ENCODE assay signal across 9 cellular contexts in the genomic region with DNA sequence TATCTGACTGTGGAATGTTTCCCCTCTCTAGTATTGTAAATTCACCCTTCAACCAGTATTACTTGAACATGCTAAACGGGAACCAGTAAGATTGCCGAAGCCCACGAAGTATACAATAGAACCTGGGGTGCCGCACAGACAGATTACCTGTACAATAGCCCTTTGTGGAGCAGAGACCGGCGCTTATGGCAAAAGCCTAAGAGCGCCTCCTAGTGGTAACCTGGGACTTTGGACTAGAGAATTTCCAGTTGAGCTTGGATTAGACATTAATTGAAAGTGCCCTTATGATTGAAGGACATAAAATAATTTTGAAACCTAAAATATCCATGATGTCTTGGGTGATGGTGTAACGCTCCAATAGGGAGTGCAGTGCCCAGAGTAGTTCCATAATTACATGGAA. TPM values are rescaled to one million over a fixed set of nuclear protein-coding genes. Genes with fewer than 3 reads are reported as not detected.
DNase-seq lines count a peak whose midpoint lies in the region; ATAC-seq, FAIRE-seq and TF ChIP-seq lines count a peak whose summit lies in the region.
"Had no signal": no experiment of that assay in that cellular context is flagged by ENCODE, and none has a peak within 500 bp of the region (broad histone marks: within the 10 kb centered on the region; RNA-seq: fewer than 3 reads in every experiment).

No MANE protein-coding gene starts in this region.

- ATAC-seq in GM21825 (IDR thresholded peaks at IDR 0.05; ENCODE audit: unreplicated experiment) (peak; percentile 57), GM18517 (IDR thresholded peaks at IDR 0.05; ENCODE audit: unreplicated experiment) (no peak)
- peak; percentile 75 for ATAC-seq in activated CD4-positive, alpha-beta T cell treated with anti-CD3 and anti-CD28 coated beads for 36 hours

- peak; percentile 24 for FAIRE-seq in colon (lab: Jason Lieb, UNC)

- WGBS in liver = 2% methylated on average over 8 of the region's 8 CpGs

- H3K4me1 ChIP-seq in liver (ENCODE audit: control insufficient read depth in 4 of 4, insufficient read depth in 4 of 4, low read length in 3 of 4) = peaks cover 0 to 4% (median 0%) of the 10 kb centered on the region in 4 donors

- no peaks in the 10 kb centered on the region for H3K27me3 Mint-ChIP-seq in activated CD4-positive, alpha-beta T cell treated with anti-CD3 and anti-CD28 coated beads for 36 hours
- H3K27me3 Mint-ChIP-seq: stimulated activated naive CD8-positive, alpha-beta T cell treated with anti-CD3 and anti-CD28 coated beads, Interleukin-15, Interleukin-2, amounts not matched to agents 100 ng/mL and 50 ng/mL, for 24 hours had no signal

- H3K9me3 ChIP-seq in AG04450 (ENCODE audit: control insufficient read depth, insufficient read depth, low read length) (no peaks in the 10 kb centered on the region), liver (ENCODE audit: control insufficient read depth in 4 of 4, low read length in 3 of 4) (no peaks in the 10 kb centered on the region)

- peaks cover 18% of the 10 kb centered on the region for H3K4me1 Mint-ChIP-seq in activated CD4-positive, alpha-beta T cell treated with anti-CD3 and anti-CD28 coated beads for 36 hours

- no peak overlapping the region for H3K4me3 Mint-ChIP-seq in activated CD4-positive, alpha-beta T cell treated with anti-CD3 and anti-CD28 coated beads for 36 hours
- H3K4me3 Mint-ChIP-seq: stimulated activated naive CD8-positive, alpha-beta T cell treated with anti-CD3 and anti-CD28 coated beads, Interleukin-15, Interleukin-2, amounts not matched to agents 100 ng/mL and 50 ng/mL, for 24 hours had no signal

- H3K36me3 Mint-ChIP-seq in activated CD4-positive, alpha-beta T cell treated with anti-CD3 and anti-CD28 coated beads for 36 hours (ENCODE audit: low read depth) = peaks cover 4% of the 10 kb centered on the region

- no peak overlapping the region for H3K27ac Mint-ChIP-seq in activated CD4-positive, alpha-beta T cell treated with anti-CD3 and anti-CD28 coated beads for 36 hours
- H3K27ac Mint-ChIP-seq: stimulated activated naive CD8-positive, alpha-beta T cell treated with anti-CD3 and anti-CD28 coated beads, Interleukin-15, Interleukin-2, amounts not matched to agents 100 ng/mL and 50 ng/mL, for 24 hours had no signal

- H3K27me3 ChIP-seq in AG04450 (ENCODE audit: control insufficient read depth, insufficient read depth, low read length) (peaks cover 2% of the 10 kb centered on the region), liver (ENCODE audit: control insufficient read depth in 4 of 4, insufficient read depth in 4 of 4, low read length in 3 of 4) (no peaks in the 10 kb centered on the region)

- peak; percentile 3 for DNase-seq in AG04450 (ENCODE audit: low read depth, low spot score)
- peak; percentile 3 for DNase-seq in NCI-H446 treated with DMSO at 0.1 percent for 48 hours (lab: John Stamatoyannopoulos, UW)
- DNase-seq in activated CD4-positive, alpha-beta T cell treated with anti-CD3 and anti-CD28 coated beads for 36 hours = peak; percentile 77
- peak in 2 of 3 experiments; percentile 30 to 54 for DNase-seq in stimulated activated CD4-positive, alpha-beta T cell treated with anti-CD3 and anti-CD28 coated beads, TNF-alpha, amount 100 ng/mL, for 4 hours (ENCODE audit: low read depth in 3 of 3)

- H3K27ac ChIP-seq in AG04450 (ENCODE audit: low read depth, low read length) = no peak overlapping the region
- no peak overlapping the region for H3K27ac ChIP-seq in liver (ENCODE audit: low read depth in 1 of 2, low read length in 2 of 2)

- H3K36me3 ChIP-seq in liver (ENCODE audit: control insufficient read depth in 4 of 4, insufficient read depth in 3 of 4, low read depth in 1 of 4, low read length in 3 of 4) = no peaks in the 10 kb centered on the region

- peaks cover 3% of the 10 kb centered on the region for H3K9me3 Mint-ChIP-seq in activated CD4-positive, alpha-beta T cell treated with anti-CD3 and anti-CD28 coated beads for 36 hours (ENCODE audit: low read depth)
- H3K9me3 Mint-ChIP-seq: stimulated activated naive CD8-positive, alpha-beta T cell treated with anti-CD3 and anti-CD28 coated beads, Interleukin-15, Interleukin-2, amounts not matched to agents 100 ng/mL and 50 ng/mL, for 24 hours had no signal

- POLR2A ChIA-PET in AG04450 (lab: Yijun Ruan, JAX) = interaction anchor here (0.5 to 1.1 kb wide), 3 partner anchors 152 to 239 kb away, joined by 3 to 5 read pairs (median 4); partner anchors contain the start of genes CDK16, RBM10 and USP11
- POLR2A ChIA-PET in activated CD4-positive, alpha-beta T cell treated with anti-CD3 and anti-CD28 coated beads for 36 hours (lab: Charles Lee) = no interaction called here

- TF ChIP-seq RAD21 in liver (IDR thresholded peaks at IDR 0.05) = peak; percentile 80 to 85

- intact Hi-C loops in activated CD4-positive, alpha-beta T cell treated with anti-CD3 and anti-CD28 coated beads for 36 hours (cut with DNase I, micrococcal nuclease) = loop anchor here (1.0 to 10.0 kb wide), 6 partner anchors 72 to 191 kb away; partner anchors contain the start of genes CDK16 (in 2 of the 2), UBA1 (in 2 of the 2) and USP11 (in 1 of the 2)

- TF ChIP-seq CTCF in AG04450 (IDR thresholded peaks at IDR 0.05; ENCODE audit: low read depth, low read length) = peak; percentile 69
- TF ChIP-seq CTCF in liver (IDR thresholded peaks at IDR 0.05; ENCODE audit: low read depth, low read length, missing input control) = peak; percentile 73

- no peak overlapping the region for H3K9ac ChIP-seq in liver (ENCODE audit: low read depth in 1 of 2, low read length in 2 of 2)

- CTCF ChIA-PET in AG04450 (lab: Charles Lee) = interaction anchor here (0.6 to 2.3 kb wide), 26 partner anchors 9 to 239 kb away, joined by 3 to 14 read pairs (median 4); partner anchors contain the start of genes RBM10 and ZNF157
- CTCF ChIA-PET in activated CD4-positive, alpha-beta T cell treated with anti-CD3 and anti-CD28 coated beads for 36 hours (lab: Charles Lee) = interaction anchor here (0.6 to 4.3 kb wide), 12 partner anchors 9 to 196 kb away, joined by 3 to 25 read pairs (median 4); no protein-coding TSS in a partner anchor

- no peak overlapping the region for H3K4me3 ChIP-seq in AG04450 (ENCODE audit: low read depth, low read length)
- H3K4me3 ChIP-seq in liver (ENCODE audit: low read depth in 1 of 3, low read length in 3 of 3) = no peak overlapping the region

TF ChIP-seq in liver, 16 proteins besides CTCF, POLR2A, EP300 and RAD21 (continues in another document):
- TF ChIP-seq FOXA2 (IDR thresholded peaks at IDR 0.05) (no peak), SP1 (IDR thresholded peaks at IDR 0.05) (no peak), FOXA1 (IDR thresholded peaks at IDR 0.05) (no peak), YY1 (IDR thresholded peaks at IDR 0.05) (no peak), HNF4A (conservative IDR thresholded peaks at IDR 0.05) (no peak), NR2F2 (IDR thresholded peaks at IDR 0.05) (no peak), ZBTB33 (IDR thresholded peaks at IDR 0.05) (no peak), MAX (IDR thresholded peaks at IDR 0.05) (no peak), ATF3 (IDR thresholded peaks at IDR 0.05) (no peak)
- TF ChIP-seq, protein P1, sequence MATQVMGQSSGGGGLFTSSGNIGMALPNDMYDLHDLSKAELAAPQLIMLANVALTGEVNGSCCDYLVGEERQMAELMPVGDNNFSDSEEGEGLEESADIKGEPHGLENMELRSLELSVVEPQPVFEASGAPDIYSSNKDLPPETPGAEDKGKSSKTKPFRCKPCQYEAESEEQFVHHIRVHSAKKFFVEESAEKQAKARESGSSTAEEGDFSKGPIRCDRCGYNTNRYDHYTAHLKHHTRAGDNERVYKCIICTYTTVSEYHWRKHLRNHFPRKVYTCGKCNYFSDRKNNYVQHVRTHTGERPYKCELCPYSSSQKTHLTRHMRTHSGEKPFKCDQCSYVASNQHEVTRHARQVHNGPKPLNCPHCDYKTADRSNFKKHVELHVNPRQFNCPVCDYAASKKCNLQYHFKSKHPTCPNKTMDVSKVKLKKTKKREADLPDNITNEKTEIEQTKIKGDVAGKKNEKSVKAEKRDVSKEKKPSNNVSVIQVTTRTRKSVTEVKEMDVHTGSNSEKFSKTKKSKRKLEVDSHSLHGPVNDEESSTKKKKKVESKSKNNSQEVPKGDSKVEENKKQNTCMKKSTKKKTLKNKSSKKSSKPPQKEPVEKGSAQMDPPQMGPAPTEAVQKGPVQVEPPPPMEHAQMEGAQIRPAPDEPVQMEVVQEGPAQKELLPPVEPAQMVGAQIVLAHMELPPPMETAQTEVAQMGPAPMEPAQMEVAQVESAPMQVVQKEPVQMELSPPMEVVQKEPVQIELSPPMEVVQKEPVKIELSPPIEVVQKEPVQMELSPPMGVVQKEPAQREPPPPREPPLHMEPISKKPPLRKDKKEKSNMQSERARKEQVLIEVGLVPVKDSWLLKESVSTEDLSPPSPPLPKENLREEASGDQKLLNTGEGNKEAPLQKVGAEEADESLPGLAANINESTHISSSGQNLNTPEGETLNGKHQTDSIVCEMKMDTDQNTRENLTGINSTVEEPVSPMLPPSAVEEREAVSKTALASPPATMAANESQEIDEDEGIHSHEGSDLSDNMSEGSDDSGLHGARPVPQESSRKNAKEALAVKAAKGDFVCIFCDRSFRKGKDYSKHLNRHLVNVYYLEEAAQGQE (IDR thresholded peaks at IDR 0.05) = no peak

RNA-seq across cellular contexts. Expression of gene ZNF157, which starts 14.1 kb away (rescaled TPM):
- polyA plus RNA-seq in AG04450 (2011; rRNA removed) (0.07 and 0.10 TPM in 2 replicates), liver (not detected)
- polyA minus RNA-seq in AG04450 (2011; rRNA and poly(A)+ RNA removed) = 0.09 TPM in 1 of 2 replicates, not detected in the other
- under 1 TPM; 0.75 to 0.79 TPM for total RNA-seq in activated CD4-positive, alpha-beta T cell treated with anti-CD3 and anti-CD28 coated beads for 36 hours
- total RNA-seq in liver = under 1 TPM in 1 of 2 donors, not detected in 1; 0.05 TPM

Comparison
In these comparisons a context has a peak if more than half of its experiments do, and no peak if none do; other contexts are left out.
1. DNase-seq: peak in every context shown above with its lines; median percentile 77 in activated CD4-positive, alpha-beta T cell treated with anti-CD3 and anti-CD28 coated beads for 36 hours; 42 in stimulated activated CD4-positive, alpha-beta T cell treated with anti-CD3 and anti-CD28 coated beads, TNF-alpha, amount 100 ng/mL, for 4 hours; 3 in AG04450; 3 in NCI-H446 treated with DMSO at 0.1 percent for 48 hours.